Comparison of ENCODE assay signal across 34 cellular contexts in the genomic region with DNA sequence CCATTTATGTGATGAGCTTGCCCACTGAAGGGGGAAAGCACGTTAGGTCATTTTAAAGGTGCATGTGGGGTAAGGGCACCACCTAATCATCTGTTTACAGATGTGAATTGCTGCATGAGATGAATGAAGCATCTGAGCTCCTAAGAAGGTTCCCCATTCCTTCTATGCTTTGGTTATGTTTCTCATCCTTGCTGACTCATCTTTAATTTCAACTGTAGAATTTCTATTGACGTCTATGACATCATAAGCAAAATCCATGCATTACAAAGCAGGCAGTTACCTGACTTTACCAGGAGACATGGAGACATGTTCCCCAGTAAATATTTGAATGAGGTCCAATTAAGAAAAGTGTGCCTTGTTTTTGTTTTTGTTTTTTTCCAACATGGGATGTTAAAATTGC. TPM values are rescaled to one million over a fixed set of nuclear protein-coding genes. Genes with fewer than 3 reads are reported as not detected.
"Had no signal": no experiment of that assay in that cellular context is flagged by ENCODE, and none has a peak within 500 bp of the region (broad histone marks: within the 10 kb centered on the region; RNA-seq: fewer than 3 reads in every experiment).

No MANE protein-coding gene starts in this region.

- H3K36me3 Mint-ChIP-seq: activated naive CD8-positive, alpha-beta T cell; immature natural killer cell; mesothelial cell of epicardium; naive B cell; stimulated activated effector memory CD8-positive, alpha-beta T cell treated with anti-CD3 and anti-CD28 coated beads, Interleukin-12 subunit alpha, Interleukin-12 subunit beta, amount 100 ng/mL, for 72 hours; type B pancreatic cell had no signal

- DNase-seq: activated CD4-positive, alpha-beta T cell treated with anti-CD3 and anti-CD28 coated beads for 48 hours; activated CD4-positive, alpha-beta T cell treated with anti-CD3 and anti-CD28 coated beads, Interleukin-2, amount 50 U/mL, for 48 hours; activated CD4-positive, CD25-positive, alpha-beta regulatory T cell; activated CD8-positive, alpha-beta memory T cell treated with anti-CD3 and anti-CD28 coated beads for 24 hours; activated effector memory CD4-positive, alpha-beta T cell treated with Interleukin-2 at 50 U/mL for 16 hours; activated naive CD4-positive, alpha-beta T cell treated with Interleukin-2 at 50 U/mL for 16 hours; anterior cingulate cortex; immature natural killer cell; kidney; left colon; mammary epithelial cell; naive B cell; nephron progenitor cell; pancreas; retina; sigmoid colon; small intestine; stimulated activated CD4-positive, alpha-beta T cell treated with anti-CD3 and anti-CD28 coated beads, Interleukin-4, amount 100 ng/mL, for 24 hours; substantia nigra; uterus had no signal

- H3K4me3 ChIP-seq: gastroesophageal sphincter, hepatocyte, pancreas, prostate gland, sigmoid colon, uterus had no signal

- ATAC-seq: gastroesophageal sphincter; left colon; stimulated activated effector memory CD8-positive, alpha-beta T cell treated with anti-CD3 and anti-CD28 coated beads, Interleukin-12 subunit alpha, Interleukin-12 subunit beta, amount 100 ng/mL, for 72 hours had no signal

- H3K4me3 Mint-ChIP-seq: central memory CD8-positive, alpha-beta T cell; dendritic cell treated with granulocyte-macrophage colony-stimulating factor and Interleukin-4, amounts not matched to agents 40 ng/mL and 50 ng/mL, for 4 days; mesothelial cell of epicardium; nephron progenitor cell; stimulated activated effector memory CD8-positive, alpha-beta T cell treated with anti-CD3 and anti-CD28 coated beads, Interleukin-12 subunit alpha, Interleukin-12 subunit beta, amount 100 ng/mL, for 72 hours; stimulated activated naive CD8-positive, alpha-beta T cell treated with anti-CD3 and anti-CD28 coated beads, Interleukin-15, Interleukin-2, amounts not matched to agents 100 ng/mL and 50 ng/mL, for 24 hours; T-helper 2 cell treated with Interferon-gamma antibody and Interleukin-4, amounts not matched to agents 5 μg/mL and 100 μg/mL, for 36 hours had no signal

- H3K9me3 Mint-ChIP-seq: central memory CD8-positive, alpha-beta T cell; dendritic cell treated with granulocyte-macrophage colony-stimulating factor and Interleukin-4, amounts not matched to agents 40 ng/mL and 50 ng/mL, for 4 days; mesothelial cell of epicardium; stimulated activated effector memory CD8-positive, alpha-beta T cell treated with anti-CD3 and anti-CD28 coated beads, Interleukin-12 subunit alpha, Interleukin-12 subunit beta, amount 100 ng/mL, for 72 hours; stimulated activated naive CD8-positive, alpha-beta T cell treated with anti-CD3 and anti-CD28 coated beads, Interleukin-15, Interleukin-2, amounts not matched to agents 100 ng/mL and 50 ng/mL, for 24 hours; T-helper 2 cell treated with Interferon-gamma antibody and Interleukin-4, amounts not matched to agents 5 μg/mL and 100 μg/mL, for 36 hours; type B pancreatic cell had no signal

- H3K9me3 ChIP-seq: gastroesophageal sphincter, pancreas, prostate gland, sigmoid colon, uterus had no signal

- H3K4me1 ChIP-seq: prostate gland had no signal

- H3K27ac Mint-ChIP-seq: activated naive CD8-positive, alpha-beta T cell; dendritic cell treated with granulocyte-macrophage colony-stimulating factor and Interleukin-4, amounts not matched to agents 40 ng/mL and 50 ng/mL, for 4 days; immature natural killer cell; mesothelial cell of epicardium; naive B cell; nephron progenitor cell; stimulated activated effector memory CD8-positive, alpha-beta T cell treated with anti-CD3 and anti-CD28 coated beads, Interleukin-12 subunit alpha, Interleukin-12 subunit beta, amount 100 ng/mL, for 72 hours; stimulated activated naive CD8-positive, alpha-beta T cell treated with anti-CD3 and anti-CD28 coated beads, Interleukin-15, Interleukin-2, amounts not matched to agents 100 ng/mL and 50 ng/mL, for 24 hours; T-helper 2 cell treated with Interferon-gamma antibody and Interleukin-4, amounts not matched to agents 5 μg/mL and 100 μg/mL, for 36 hours; type B pancreatic cell had no signal

- H3K36me3 ChIP-seq: gastroesophageal sphincter, pancreas, prostate gland, sigmoid colon, uterus had no signal

- H3K27ac ChIP-seq: epithelial cell of prostate, hepatocyte, pancreas, prostate gland, sigmoid colon, uterus had no signal

RNA-seq across cellular contexts. Expression of gene SNTG2, which starts 2.8 kb away (rescaled TPM):
- total RNA-seq: bronchial epithelial cell, hepatocyte, liver, mammary epithelial cell, mesothelial cell of epicardium had no signal
